Comparison of ENCODE assay signal across 1 cellular context in genomic region chr12:31370645-31371620, GRCh38.
TF ChIP-seq lines count a peak whose summit lies in the region.

No MANE protein-coding gene starts in this region.

TF ChIP-seq in WTC11, 78 proteins besides CTCF, POLR2A, EP300 and RAD21 (continued from another document and continues in another):
- no peak for TF ChIP-seq ZNF512 (CRISPR knock-in tag; IDR thresholded peaks at IDR 0.05; ENCODE audit: borderline replicate concordance)
- no peak for TF ChIP-seq PRDM15 (CRISPR knock-in tag; IDR thresholded peaks at IDR 0.05)
- no peak for TF ChIP-seq ZNF263 (CRISPR knock-in tag; IDR thresholded peaks at IDR 0.05; ENCODE audit: low read depth)
- 0 out of 2 replicates have a peak, but pooled peaks have one; percentile 9 for TF ChIP-seq NFATC4 (CRISPR knock-in tag; IDR thresholded peaks at IDR 0.05)
- TF ChIP-seq, protein P1, sequence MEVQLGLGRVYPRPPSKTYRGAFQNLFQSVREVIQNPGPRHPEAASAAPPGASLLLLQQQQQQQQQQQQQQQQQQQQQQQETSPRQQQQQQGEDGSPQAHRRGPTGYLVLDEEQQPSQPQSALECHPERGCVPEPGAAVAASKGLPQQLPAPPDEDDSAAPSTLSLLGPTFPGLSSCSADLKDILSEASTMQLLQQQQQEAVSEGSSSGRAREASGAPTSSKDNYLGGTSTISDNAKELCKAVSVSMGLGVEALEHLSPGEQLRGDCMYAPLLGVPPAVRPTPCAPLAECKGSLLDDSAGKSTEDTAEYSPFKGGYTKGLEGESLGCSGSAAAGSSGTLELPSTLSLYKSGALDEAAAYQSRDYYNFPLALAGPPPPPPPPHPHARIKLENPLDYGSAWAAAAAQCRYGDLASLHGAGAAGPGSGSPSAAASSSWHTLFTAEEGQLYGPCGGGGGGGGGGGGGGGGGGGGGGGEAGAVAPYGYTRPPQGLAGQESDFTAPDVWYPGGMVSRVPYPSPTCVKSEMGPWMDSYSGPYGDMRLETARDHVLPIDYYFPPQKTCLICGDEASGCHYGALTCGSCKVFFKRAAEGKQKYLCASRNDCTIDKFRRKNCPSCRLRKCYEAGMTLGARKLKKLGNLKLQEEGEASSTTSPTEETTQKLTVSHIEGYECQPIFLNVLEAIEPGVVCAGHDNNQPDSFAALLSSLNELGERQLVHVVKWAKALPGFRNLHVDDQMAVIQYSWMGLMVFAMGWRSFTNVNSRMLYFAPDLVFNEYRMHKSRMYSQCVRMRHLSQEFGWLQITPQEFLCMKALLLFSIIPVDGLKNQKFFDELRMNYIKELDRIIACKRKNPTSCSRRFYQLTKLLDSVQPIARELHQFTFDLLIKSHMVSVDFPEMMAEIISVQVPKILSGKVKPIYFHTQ (CRISPR knock-in tag; IDR thresholded peaks at IDR 0.05): peak; percentile 5; the same call in 1 of the 2 replicates
- TF ChIP-seq MXD4 (CRISPR knock-in tag; IDR thresholded peaks at IDR 0.05; ENCODE audit: borderline replicate concordance): no peak
- no peak for TF ChIP-seq MYBL2 (CRISPR knock-in tag; IDR thresholded peaks at IDR 0.05)
- TF ChIP-seq RORB (CRISPR knock-in tag; IDR thresholded peaks at IDR 0.05): no peak
- TF ChIP-seq, protein P2, sequence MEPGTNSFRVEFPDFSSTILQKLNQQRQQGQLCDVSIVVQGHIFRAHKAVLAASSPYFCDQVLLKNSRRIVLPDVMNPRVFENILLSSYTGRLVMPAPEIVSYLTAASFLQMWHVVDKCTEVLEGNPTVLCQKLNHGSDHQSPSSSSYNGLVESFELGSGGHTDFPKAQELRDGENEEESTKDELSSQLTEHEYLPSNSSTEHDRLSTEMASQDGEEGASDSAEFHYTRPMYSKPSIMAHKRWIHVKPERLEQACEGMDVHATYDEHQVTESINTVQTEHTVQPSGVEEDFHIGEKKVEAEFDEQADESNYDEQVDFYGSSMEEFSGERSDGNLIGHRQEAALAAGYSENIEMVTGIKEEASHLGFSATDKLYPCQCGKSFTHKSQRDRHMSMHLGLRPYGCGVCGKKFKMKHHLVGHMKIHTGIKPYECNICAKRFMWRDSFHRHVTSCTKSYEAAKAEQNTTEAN (CRISPR knock-in tag; IDR thresholded peaks at IDR 0.05): no peak
- TF ChIP-seq CREB1 (CRISPR knock-in tag; IDR thresholded peaks at IDR 0.05): no peak
- no peak for TF ChIP-seq ZNF416 (CRISPR knock-in tag; IDR thresholded peaks at IDR 0.05)
- no peak for TF ChIP-seq NR3C1 (CRISPR knock-in tag; conservative IDR thresholded peaks at IDR 0.05; ENCODE audit: low read depth)
- no peak for TF ChIP-seq RELA (CRISPR knock-in tag; IDR thresholded peaks at IDR 0.05; ENCODE audit: borderline replicate concordance)
- TF ChIP-seq TEAD1 (CRISPR knock-in tag; IDR thresholded peaks at IDR 0.05): peak; percentile 68; the same call in 1 of the 2 replicates
- no peak for TF ChIP-seq CBFB (CRISPR knock-in tag; IDR thresholded peaks at IDR 0.05; ENCODE audit: low read depth)
- TF ChIP-seq TEAD4 (CRISPR knock-in tag; IDR thresholded peaks at IDR 0.05): peak; percentile 42; the same call in 1 of the 2 replicates
- TF ChIP-seq, protein P3, sequence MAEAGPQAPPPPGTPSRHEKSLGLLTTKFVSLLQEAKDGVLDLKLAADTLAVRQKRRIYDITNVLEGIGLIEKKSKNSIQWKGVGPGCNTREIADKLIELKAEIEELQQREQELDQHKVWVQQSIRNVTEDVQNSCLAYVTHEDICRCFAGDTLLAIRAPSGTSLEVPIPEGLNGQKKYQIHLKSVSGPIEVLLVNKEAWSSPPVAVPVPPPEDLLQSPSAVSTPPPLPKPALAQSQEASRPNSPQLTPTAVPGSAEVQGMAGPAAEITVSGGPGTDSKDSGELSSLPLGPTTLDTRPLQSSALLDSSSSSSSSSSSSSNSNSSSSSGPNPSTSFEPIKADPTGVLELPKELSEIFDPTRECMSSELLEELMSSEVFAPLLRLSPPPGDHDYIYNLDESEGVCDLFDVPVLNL (CRISPR knock-in tag; IDR thresholded peaks at IDR 0.05; ENCODE audit: borderline replicate concordance, low read depth): no peak
- peak; percentile 16; the same call in 1 of the 2 replicates for TF ChIP-seq ETV6 (CRISPR knock-in tag; IDR thresholded peaks at IDR 0.05)
- no peak for TF ChIP-seq FOXP1 (CRISPR knock-in tag; IDR thresholded peaks at IDR 0.05; ENCODE audit: borderline replicate concordance)
- TF ChIP-seq, protein P4, sequence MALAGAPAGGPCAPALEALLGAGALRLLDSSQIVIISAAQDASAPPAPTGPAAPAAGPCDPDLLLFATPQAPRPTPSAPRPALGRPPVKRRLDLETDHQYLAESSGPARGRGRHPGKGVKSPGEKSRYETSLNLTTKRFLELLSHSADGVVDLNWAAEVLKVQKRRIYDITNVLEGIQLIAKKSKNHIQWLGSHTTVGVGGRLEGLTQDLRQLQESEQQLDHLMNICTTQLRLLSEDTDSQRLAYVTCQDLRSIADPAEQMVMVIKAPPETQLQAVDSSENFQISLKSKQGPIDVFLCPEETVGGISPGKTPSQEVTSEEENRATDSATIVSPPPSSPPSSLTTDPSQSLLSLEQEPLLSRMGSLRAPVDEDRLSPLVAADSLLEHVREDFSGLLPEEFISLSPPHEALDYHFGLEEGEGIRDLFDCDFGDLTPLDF (CRISPR knock-in tag; IDR thresholded peaks at IDR 0.05): no peak
- TF ChIP-seq GABPB1 (CRISPR knock-in tag; IDR thresholded peaks at IDR 0.05): peak; percentile 43; the same call in 1 of the 2 replicates
- TF ChIP-seq MLX (CRISPR knock-in tag; IDR thresholded peaks at IDR 0.05): no peak
- TF ChIP-seq STAT6 (CRISPR knock-in tag; conservative IDR thresholded peaks at IDR 0.05; ENCODE audit: low read depth): no peak
- no peak for TF ChIP-seq TP53 (CRISPR knock-in tag; IDR thresholded peaks at IDR 0.05)
- TF ChIP-seq JAZF1 (CRISPR knock-in tag; IDR thresholded peaks at IDR 0.05): no peak
- TF ChIP-seq ZNF232 (CRISPR knock-in tag; IDR thresholded peaks at IDR 0.05): no peak
- TF ChIP-seq, protein P5, sequence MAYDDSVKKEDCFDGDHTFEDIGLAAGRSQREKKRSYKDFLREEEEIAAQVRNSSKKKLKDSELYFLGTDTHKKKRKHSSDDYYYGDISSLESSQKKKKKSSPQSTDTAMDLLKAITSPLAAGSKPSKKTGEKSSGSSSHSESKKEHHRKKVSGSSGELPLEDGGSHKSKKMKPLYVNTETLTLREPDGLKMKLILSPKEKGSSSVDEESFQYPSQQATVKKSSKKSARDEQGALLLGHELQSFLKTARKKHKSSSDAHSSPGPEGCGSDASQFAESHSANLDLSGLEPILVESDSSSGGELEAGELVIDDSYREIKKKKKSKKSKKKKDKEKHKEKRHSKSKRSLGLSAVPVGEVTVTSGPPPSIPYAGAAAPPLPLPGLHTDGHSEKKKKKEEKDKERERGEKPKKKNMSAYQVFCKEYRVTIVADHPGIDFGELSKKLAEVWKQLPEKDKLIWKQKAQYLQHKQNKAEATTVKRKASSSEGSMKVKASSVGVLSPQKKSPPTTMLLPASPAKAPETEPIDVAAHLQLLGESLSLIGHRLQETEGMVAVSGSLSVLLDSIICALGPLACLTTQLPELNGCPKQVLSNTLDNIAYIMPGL (CRISPR knock-in tag; IDR thresholded peaks at IDR 0.05): no peak
- no peak for TF ChIP-seq ZNF317 (CRISPR knock-in tag; IDR thresholded peaks at IDR 0.05; ENCODE audit: borderline replicate concordance, low read depth)
- no peak for TF ChIP-seq ZNF138 (CRISPR knock-in tag; conservative IDR thresholded peaks at IDR 0.05)
- TF ChIP-seq MAX (CRISPR knock-in tag; IDR thresholded peaks at IDR 0.05): no peak
- no peak for TF ChIP-seq ATF1 (CRISPR knock-in tag; IDR thresholded peaks at IDR 0.05)
- TF ChIP-seq, protein P6, sequence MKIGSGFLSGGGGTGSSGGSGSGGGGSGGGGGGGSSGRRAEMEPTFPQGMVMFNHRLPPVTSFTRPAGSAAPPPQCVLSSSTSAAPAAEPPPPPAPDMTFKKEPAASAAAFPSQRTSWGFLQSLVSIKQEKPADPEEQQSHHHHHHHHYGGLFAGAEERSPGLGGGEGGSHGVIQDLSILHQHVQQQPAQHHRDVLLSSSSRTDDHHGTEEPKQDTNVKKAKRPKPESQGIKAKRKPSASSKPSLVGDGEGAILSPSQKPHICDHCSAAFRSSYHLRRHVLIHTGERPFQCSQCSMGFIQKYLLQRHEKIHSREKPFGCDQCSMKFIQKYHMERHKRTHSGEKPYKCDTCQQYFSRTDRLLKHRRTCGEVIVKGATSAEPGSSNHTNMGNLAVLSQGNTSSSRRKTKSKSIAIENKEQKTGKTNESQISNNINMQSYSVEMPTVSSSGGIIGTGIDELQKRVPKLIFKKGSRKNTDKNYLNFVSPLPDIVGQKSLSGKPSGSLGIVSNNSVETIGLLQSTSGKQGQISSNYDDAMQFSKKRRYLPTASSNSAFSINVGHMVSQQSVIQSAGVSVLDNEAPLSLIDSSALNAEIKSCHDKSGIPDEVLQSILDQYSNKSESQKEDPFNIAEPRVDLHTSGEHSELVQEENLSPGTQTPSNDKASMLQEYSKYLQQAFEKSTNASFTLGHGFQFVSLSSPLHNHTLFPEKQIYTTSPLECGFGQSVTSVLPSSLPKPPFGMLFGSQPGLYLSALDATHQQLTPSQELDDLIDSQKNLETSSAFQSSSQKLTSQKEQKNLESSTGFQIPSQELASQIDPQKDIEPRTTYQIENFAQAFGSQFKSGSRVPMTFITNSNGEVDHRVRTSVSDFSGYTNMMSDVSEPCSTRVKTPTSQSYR (CRISPR knock-in tag; IDR thresholded peaks at IDR 0.05): peak; percentile 87; the same call in 1 of the 2 replicates
- no peak for TF ChIP-seq ZNF423 (CRISPR knock-in tag; IDR thresholded peaks at IDR 0.05)
- TF ChIP-seq ZSCAN18 (CRISPR knock-in tag; IDR thresholded peaks at IDR 0.05): no peak
- no peak for TF ChIP-seq SMAD4 (CRISPR knock-in tag; IDR thresholded peaks at IDR 0.05)
